ENCODE assay signal across 1 cellular context in the genomic region with DNA sequence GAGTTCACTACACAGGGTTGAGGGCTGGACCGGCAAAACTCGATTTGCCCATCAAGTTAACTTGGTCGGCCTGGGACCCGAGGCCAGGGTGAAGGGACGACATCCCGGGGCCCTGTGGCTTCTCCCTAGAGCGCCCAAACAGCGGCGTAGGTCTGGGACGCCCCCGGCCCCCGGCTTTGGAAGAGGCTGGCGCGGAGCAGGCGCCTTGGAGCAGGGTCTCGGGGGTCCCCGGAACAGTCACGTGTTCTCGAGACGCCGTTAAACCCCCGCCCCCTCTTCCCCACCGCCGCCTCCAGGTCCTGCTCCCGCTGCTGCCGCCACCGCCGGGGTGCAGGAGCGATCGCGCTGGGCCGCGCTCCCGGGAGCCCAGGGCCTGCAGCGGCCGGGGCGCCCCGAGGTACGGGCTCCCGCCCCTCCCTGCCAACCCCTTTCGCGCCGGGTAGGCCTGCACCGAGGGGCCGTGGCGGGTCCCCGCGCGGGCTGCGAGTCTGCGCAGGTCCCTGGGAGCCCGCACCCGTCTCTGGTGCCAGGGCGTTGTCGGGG.
TF ChIP-seq lines count a peak whose summit lies in the region.

Gene NPY5R, plus strand, starts transcription at position 289 of the 543 bp plus-strand sequence. CDS start 6,382 bp downstream, outside the sequence.

TF ChIP-seq in WTC11, 78 proteins besides CTCF, POLR2A, EP300 and RAD21 (continued from another document):
- TF ChIP-seq STAT6 (CRISPR knock-in tag; conservative IDR thresholded peaks at IDR 0.05; ENCODE audit: low read depth) (no peak), ZNF423 (CRISPR knock-in tag; IDR thresholded peaks at IDR 0.05) (peak; percentile 58; the same call in 1 of the 2 replicates)
